Comparison of ENCODE assay signal across 3 cellular contexts in genomic region chr16:29689490-29690351, GRCh38. TPM values are rescaled to one million over a fixed set of nuclear protein-coding genes. Genes with fewer than 3 reads are reported as not detected.
"Had no signal": no experiment of that assay in that cellular context is flagged by ENCODE, and none has a peak within 500 bp of the region (broad histone marks: within the 10 kb centered on the region; RNA-seq: fewer than 3 reads in every experiment).

No MANE protein-coding gene starts in this region.

RNA-seq across cellular contexts. Expression of gene SPN, which starts 26.7 kb away (rescaled TPM):
- total RNA-seq: dermis blood vessel endothelial cell, glomerular endothelial cell had no signal

RNA-seq across cellular contexts. Expression of gene C16orf54, which starts 56.1 kb away (rescaled TPM):
- total RNA-seq: dermis blood vessel endothelial cell, glomerular endothelial cell, neural crest cell had no signal
